In genomic region chr21:33820371-33820770, GRCh38 we compare ENCODE assay signal across 31 cellular contexts.
"Had no signal": no experiment of that assay in that cellular context is flagged by ENCODE, and none has a peak within 500 bp of the region (broad histone marks: within the 10 kb centered on the region; RNA-seq: fewer than 3 reads in every experiment).

No MANE protein-coding gene starts in this region.

- ATAC-seq: activated CD4-positive, CD25-positive, alpha-beta regulatory T cell treated with anti-CD3 and anti-CD28 coated beads, Interleukin-2, amount 50 U/mL, for 24 hours; activated CD8-positive, alpha-beta memory T cell treated with anti-CD3 and anti-CD28 coated beads, Interleukin-2, amount 10 ng/mL, durations not matched to agents 7 days and 5 days; activated CD8-positive, alpha-beta T cell treated with anti-CD3 and anti-CD28 coated beads for 36 hours; activated naive CD4-positive, alpha-beta T cell treated with anti-CD3 and anti-CD28 coated beads, Interleukin-2, amount 50 U/mL, for 72 hours; activated T-cell treated with anti-CD3 and anti-CD28 coated beads, Interleukin-2, amount 50 U/mL, for 72 hours; effector memory CD8-positive, alpha-beta T cell; foreskin keratinocyte; gastrocnemius medialis; T-helper 17 cell had no signal

- H3K36me3 Mint-ChIP-seq: activated CD8-positive, alpha-beta memory T cell treated with anti-CD3 and anti-CD28 coated beads, Interleukin-2, amount 10 ng/mL, durations not matched to agents 7 days and 5 days; activated naive CD4-positive, alpha-beta T cell treated with anti-CD3 and anti-CD28 coated beads, Interleukin-2, amount 10 ng/mL, durations not matched to agents 7 days and 5 days; activated naive CD4-positive, alpha-beta T cell treated with anti-CD3 and anti-CD28 coated beads, Interleukin-2, amount 50 U/mL, for 72 hours; activated naive CD8-positive, alpha-beta T cell treated with anti-CD3 and anti-CD28 coated beads, Interleukin-2, amount 10 ng/mL, durations not matched to agents 7 days and 5 days had no signal

- H3K9me3 ChIP-seq: ascending aorta, esophagus muscularis mucosa, gastrocnemius medialis had no signal

- H3K4me3 Mint-ChIP-seq: activated B cell treated with CpG ODN at 0.5 μM for 24 hours; activated CD8-positive, alpha-beta memory T cell treated with anti-CD3 and anti-CD28 coated beads, Interleukin-2, amount 10 ng/mL, durations not matched to agents 7 days and 5 days; activated CD8-positive, alpha-beta T cell treated with anti-CD3 and anti-CD28 coated beads for 36 hours; activated naive CD4-positive, alpha-beta T cell treated with anti-CD3 and anti-CD28 coated beads, Interleukin-2, amount 10 ng/mL, durations not matched to agents 7 days and 5 days; activated naive CD8-positive, alpha-beta T cell treated with anti-CD3 and anti-CD28 coated beads, Interleukin-2, amount 10 ng/mL, durations not matched to agents 7 days and 5 days; activated T-cell treated with anti-CD3 and anti-CD28 coated beads, Interleukin-2, amount 50 U/mL, for 72 hours; effector memory CD8-positive, alpha-beta T cell; T-helper 17 cell; T-helper 2 cell treated with Interferon-gamma antibody and Interleukin-4, amounts not matched to agents 5 μg/mL and 100 μg/mL, for 36 hours had no signal

- H3K4me1 Mint-ChIP-seq: activated B cell treated with CpG ODN at 0.5 μM for 24 hours; activated CD8-positive, alpha-beta memory T cell treated with anti-CD3 and anti-CD28 coated beads, Interleukin-2, amount 10 ng/mL, durations not matched to agents 7 days and 5 days; activated naive CD4-positive, alpha-beta T cell treated with anti-CD3 and anti-CD28 coated beads, Interleukin-2, amount 10 ng/mL, durations not matched to agents 7 days and 5 days; activated naive CD8-positive, alpha-beta T cell treated with anti-CD3 and anti-CD28 coated beads, Interleukin-2, amount 10 ng/mL, durations not matched to agents 7 days and 5 days had no signal

- H3K27me3 ChIP-seq: ascending aorta, esophagus muscularis mucosa, foreskin keratinocyte, gastrocnemius medialis had no signal

- H3K27ac ChIP-seq: esophagus muscularis mucosa, foreskin keratinocyte, gastrocnemius medialis, WERI-Rb-1 had no signal

- H3K4me1 ChIP-seq: foreskin keratinocyte had no signal

- DNase-seq: activated B cell treated with CpG ODN at 0.5 μM for 24 hours; activated CD4-positive, alpha-beta T cell treated with anti-CD3 and anti-CD28 coated beads for 48 hours; activated CD4-positive, alpha-beta T cell treated with anti-CD3 and anti-CD28 coated beads, Interleukin-2, amount 50 U/mL, for 1 hour; activated CD4-positive, alpha-beta T cell treated with anti-CD3 and anti-CD28 coated beads, Interleukin-2, amount 50 U/mL, for 48 hours; activated CD8-positive, alpha-beta memory T cell treated with anti-CD3 and anti-CD28 coated beads, Interleukin-2, amount 10 ng/mL, durations not matched to agents 7 days and 5 days; activated CD8-positive, alpha-beta memory T cell treated with anti-CD3 and anti-CD28 coated beads, Interleukin-2, amount 50 U/mL, for 4 hours; activated CD8-positive, alpha-beta T cell treated with anti-CD3 and anti-CD28 coated beads for 36 hours; activated gamma-delta T cell; activated naive CD4-positive, alpha-beta T cell; activated naive CD4-positive, alpha-beta T cell treated with anti-CD3 and anti-CD28 coated beads, Interleukin-2, amount 10 ng/mL, durations not matched to agents 7 days and 5 days; activated naive CD8-positive, alpha-beta T cell treated with anti-CD3 and anti-CD28 coated beads, Interleukin-2, amount 10 ng/mL, durations not matched to agents 7 days and 5 days; activated T-cell treated with anti-CD3 and anti-CD28 coated beads, Interleukin-2, amount 50 U/mL, for 1 hour; activated T-cell treated with anti-CD3 and anti-CD28 coated beads, Interleukin-2, amount 50 U/mL, for 72 hours; caudate nucleus; cortex of kidney; dermis blood vessel endothelial cell; effector CD4-positive, alpha-beta T cell; effector memory CD8-positive, alpha-beta T cell; erythroblast; foreskin keratinocyte; gastrocnemius medialis; glutamatergic neuron; T-helper 1 cell; T-helper 17 cell; T1000; WERI-Rb-1 had no signal

- H3K27ac Mint-ChIP-seq: activated B cell treated with CpG ODN at 0.5 μM for 24 hours; activated CD8-positive, alpha-beta memory T cell treated with anti-CD3 and anti-CD28 coated beads, Interleukin-2, amount 10 ng/mL, durations not matched to agents 7 days and 5 days; activated CD8-positive, alpha-beta T cell treated with anti-CD3 and anti-CD28 coated beads for 36 hours; activated naive CD4-positive, alpha-beta T cell treated with anti-CD3 and anti-CD28 coated beads, Interleukin-2, amount 10 ng/mL, durations not matched to agents 7 days and 5 days; activated naive CD4-positive, alpha-beta T cell treated with anti-CD3 and anti-CD28 coated beads, Interleukin-2, amount 50 U/mL, for 72 hours; activated naive CD8-positive, alpha-beta T cell treated with anti-CD3 and anti-CD28 coated beads, Interleukin-2, amount 10 ng/mL, durations not matched to agents 7 days and 5 days; activated T-cell treated with anti-CD3 and anti-CD28 coated beads, Interleukin-2, amount 50 U/mL, for 72 hours; effector memory CD8-positive, alpha-beta T cell; T-helper 17 cell; T-helper 2 cell treated with Interferon-gamma antibody and Interleukin-4, amounts not matched to agents 5 μg/mL and 100 μg/mL, for 36 hours had no signal

- H3K4me3 ChIP-seq: ascending aorta, esophagus muscularis mucosa, gastrocnemius medialis had no signal

- H3K27me3 Mint-ChIP-seq: activated B cell treated with CpG ODN at 0.5 μM for 24 hours; activated CD8-positive, alpha-beta memory T cell treated with anti-CD3 and anti-CD28 coated beads, Interleukin-2, amount 10 ng/mL, durations not matched to agents 7 days and 5 days; activated CD8-positive, alpha-beta T cell treated with anti-CD3 and anti-CD28 coated beads for 36 hours; activated naive CD4-positive, alpha-beta T cell treated with anti-CD3 and anti-CD28 coated beads, Interleukin-2, amount 10 ng/mL, durations not matched to agents 7 days and 5 days; activated naive CD8-positive, alpha-beta T cell treated with anti-CD3 and anti-CD28 coated beads, Interleukin-2, amount 10 ng/mL, durations not matched to agents 7 days and 5 days; effector memory CD8-positive, alpha-beta T cell; T-helper 17 cell had no signal

- H3K9me3 Mint-ChIP-seq: activated B cell treated with CpG ODN at 0.5 μM for 24 hours; activated CD8-positive, alpha-beta T cell treated with anti-CD3 and anti-CD28 coated beads for 36 hours; activated naive CD4-positive, alpha-beta T cell treated with anti-CD3 and anti-CD28 coated beads, Interleukin-2, amount 10 ng/mL, durations not matched to agents 7 days and 5 days; activated naive CD4-positive, alpha-beta T cell treated with anti-CD3 and anti-CD28 coated beads, Interleukin-2, amount 50 U/mL, for 72 hours; activated naive CD8-positive, alpha-beta T cell treated with anti-CD3 and anti-CD28 coated beads, Interleukin-2, amount 10 ng/mL, durations not matched to agents 7 days and 5 days; activated T-cell treated with anti-CD3 and anti-CD28 coated beads, Interleukin-2, amount 50 U/mL, for 72 hours; effector memory CD8-positive, alpha-beta T cell; T-helper 2 cell treated with Interferon-gamma antibody and Interleukin-4, amounts not matched to agents 5 μg/mL and 100 μg/mL, for 36 hours had no signal
